In genomic region chr11:9039194-9039593, GRCh38 we compare ENCODE assay signal across 17 cellular contexts. TPM values are rescaled to one million over a fixed set of nuclear protein-coding genes. Genes with fewer than 3 reads are reported as not detected.
DNase-seq lines count a peak whose midpoint lies in the region; ATAC-seq and TF ChIP-seq lines count a peak whose summit lies in the region.
"Had no signal": no experiment of that assay in that cellular context is flagged by ENCODE, and none has a peak within 500 bp of the region (broad histone marks: within the 10 kb centered on the region; RNA-seq: fewer than 3 reads in every experiment).

No MANE protein-coding gene starts in this region.

- H3K36me3 Mint-ChIP-seq in naive thymus-derived CD4-positive, alpha-beta T cell: no peaks in the 10 kb centered on the region
- H3K36me3 Mint-ChIP-seq in mesothelial cell of epicardium: no peaks in the 10 kb centered on the region
- H3K36me3 Mint-ChIP-seq: activated naive CD4-positive, alpha-beta T cell treated with anti-CD3 and anti-CD28 coated beads, Interleukin-2, amount 50 U/mL, for 24 hours had no signal

- H3K4me1 ChIP-seq in naive thymus-derived CD4-positive, alpha-beta T cell (ENCODE audit: control insufficient read depth in 2 of 2, insufficient read depth in 2 of 2, low read length in 2 of 2): no peaks in the 10 kb centered on the region
- H3K4me1 ChIP-seq: BLaER1, SJCRH30 had no signal

- H3K36me3 ChIP-seq in naive thymus-derived CD4-positive, alpha-beta T cell (ENCODE audit: control insufficient read depth in 2 of 3, insufficient read depth in 3 of 3, low read length in 3 of 3): no peaks in the 10 kb centered on the region
- H3K36me3 ChIP-seq: BLaER1, SJCRH30 had no signal

- H3K4me3 ChIP-seq in cardiac fibroblast (replicated peaks in 1 of 2; ENCODE audit: low read depth in 2 of 2, low read length in 2 of 2): no peak overlapping the region
- no peak overlapping the region for H3K4me3 ChIP-seq in naive thymus-derived CD4-positive, alpha-beta T cell (ENCODE audit: low read length)
- H3K4me3 ChIP-seq: BLaER1, SJCRH30 had no signal

- H3K4me1 Mint-ChIP-seq in naive thymus-derived CD4-positive, alpha-beta T cell: peaks cover 0 to 4% (median 0%) of the 10 kb centered on the region in 7 donors
- H3K4me1 Mint-ChIP-seq in mesothelial cell of epicardium: no peaks in the 10 kb centered on the region
- H3K4me1 Mint-ChIP-seq: activated naive CD4-positive, alpha-beta T cell treated with anti-CD3 and anti-CD28 coated beads, Interleukin-2, amount 50 U/mL, for 24 hours had no signal

- intact Hi-C loops in naive thymus-derived CD4-positive, alpha-beta T cell (cut with micrococcal nuclease): no loop called here

- in situ Hi-C loops in GM13976 (cut with MboI; ENCODE audit: low sequenced_read_pairs, unreplicated experiment): no loop called here

- POLR2A ChIA-PET in naive thymus-derived CD4-positive, alpha-beta T cell (lab: Charles Lee): no interaction called here
- POLR2A ChIA-PET in HEK293T (lab: Yijun Ruan, JAX): no interaction called here

- ATAC-seq in naive thymus-derived CD4-positive, alpha-beta T cell: peak; percentile 38
- ATAC-seq in HG03139 (IDR thresholded peaks at IDR 0.05; ENCODE audit: unreplicated experiment): no peak
- ATAC-seq in HG03196 (IDR thresholded peaks at IDR 0.05; ENCODE audit: unreplicated experiment): no peak

- no peak overlapping the region for H3K4me3 Mint-ChIP-seq in naive thymus-derived CD4-positive, alpha-beta T cell
- no peak overlapping the region for H3K4me3 Mint-ChIP-seq in mesothelial cell of epicardium
- H3K4me3 Mint-ChIP-seq: activated naive CD4-positive, alpha-beta T cell treated with anti-CD3 and anti-CD28 coated beads, Interleukin-2, amount 50 U/mL, for 24 hours; H9; stimulated activated naive CD8-positive, alpha-beta T cell treated with anti-CD3 and anti-CD28 coated beads, Interleukin-15, Interleukin-2, amounts not matched to agents 100 ng/mL and 50 ng/mL, for 24 hours had no signal

- H3K27me3 ChIP-seq in naive thymus-derived CD4-positive, alpha-beta T cell (ENCODE audit: control insufficient read depth in 2 of 2, insufficient read depth in 2 of 2, low read length in 2 of 2): no peaks in the 10 kb centered on the region
- H3K27me3 ChIP-seq: BLaER1, SJCRH30 had no signal

- H3K27ac Mint-ChIP-seq in naive thymus-derived CD4-positive, alpha-beta T cell: no peak overlapping the region
- no peak overlapping the region for H3K27ac Mint-ChIP-seq in mesothelial cell of epicardium
- H3K27ac Mint-ChIP-seq: activated naive CD4-positive, alpha-beta T cell treated with anti-CD3 and anti-CD28 coated beads, Interleukin-2, amount 50 U/mL, for 24 hours; H9; stimulated activated naive CD8-positive, alpha-beta T cell treated with anti-CD3 and anti-CD28 coated beads, Interleukin-15, Interleukin-2, amounts not matched to agents 100 ng/mL and 50 ng/mL, for 24 hours had no signal

- DNase-seq in GM13976 (ENCODE audit: low spot score) (peak; percentile 43), NCI-H226 (peak; percentile 33), cardiac fibroblast (ENCODE audit: low read depth in 2 of 2) (peak; percentile 29 to 46), mesothelial cell of epicardium (ENCODE audit: low spot score in 2 of 2, unreplicated experiment in 2 of 2) (no peak), HEK293T (ENCODE audit: extremely low spot score) (no peak)
- no peak for DNase-seq in naive thymus-derived CD4-positive, alpha-beta T cell
- DNase-seq: cerebellar nuclear complex, H9, NCI-H146, NCI-H526 treated with DMSO at 0.1 percent for 48 hours, occipital lobe, SJCRH30 had no signal

- H3K9me3 Mint-ChIP-seq in naive thymus-derived CD4-positive, alpha-beta T cell: no peaks in the 10 kb centered on the region
- no peaks in the 10 kb centered on the region for H3K9me3 Mint-ChIP-seq in mesothelial cell of epicardium
- H3K9me3 Mint-ChIP-seq: activated naive CD4-positive, alpha-beta T cell treated with anti-CD3 and anti-CD28 coated beads, Interleukin-2, amount 50 U/mL, for 24 hours; H9; stimulated activated naive CD8-positive, alpha-beta T cell treated with anti-CD3 and anti-CD28 coated beads, Interleukin-15, Interleukin-2, amounts not matched to agents 100 ng/mL and 50 ng/mL, for 24 hours had no signal

- H3K9me3 ChIP-seq in naive thymus-derived CD4-positive, alpha-beta T cell (ENCODE audit: control insufficient read depth in 2 of 3, low read length in 3 of 3): no peaks in the 10 kb centered on the region
- H3K9me3 ChIP-seq: BLaER1, SJCRH30 had no signal

- H3K27ac ChIP-seq in naive thymus-derived CD4-positive, alpha-beta T cell (ENCODE audit: low read depth, low read length): no peak overlapping the region
- H3K27ac ChIP-seq: BLaER1, SJCRH30 had no signal

- CTCF ChIA-PET in naive thymus-derived CD4-positive, alpha-beta T cell (lab: Charles Lee): no interaction called here
- CTCF ChIA-PET in HEK293T (lab: Yijun Ruan, JAX): no interaction called here

- H3K27me3 Mint-ChIP-seq in naive thymus-derived CD4-positive, alpha-beta T cell: peaks cover 3 to 17% (median 8%) of the 10 kb centered on the region in 5 donors
- no peaks in the 10 kb centered on the region for H3K27me3 Mint-ChIP-seq in mesothelial cell of epicardium (ENCODE audit: low read depth)

- TF ChIP-seq CTCF in GM13976 (IDR thresholded peaks at IDR 0.05; ENCODE audit: borderline replicate concordance, control extremely low read depth, extremely low read depth, insufficient read depth, missing control alignments) (no peak), cardiac fibroblast (IDR thresholded peaks at IDR 0.05; ENCODE audit: low read depth, low read length) (no peak), mesothelial cell of epicardium (IDR thresholded peaks at IDR 0.05; ENCODE audit: unreplicated experiment) (no peak)

TF ChIP-seq in HEK293T, 16 proteins besides CTCF, POLR2A, EP300 and RAD21:
- TF ChIP-seq L3MBTL2 (conservative IDR thresholded peaks at IDR 0.05) (no peak), FOXM1 (IDR thresholded peaks at IDR 0.05; ENCODE audit: borderline replicate concordance) (no peak), CTBP1 (IDR thresholded peaks at IDR 0.05; ENCODE audit: borderline replicate concordance) (no peak), HDGF (IDR thresholded peaks at IDR 0.05; ENCODE audit: borderline replicate concordance) (no peak), FOXA1 (IDR thresholded peaks at IDR 0.05) (no peak), PKNOX1 (IDR thresholded peaks at IDR 0.05) (no peak), BHLHE40 (IDR thresholded peaks at IDR 0.05; ENCODE audit: borderline replicate concordance) (no peak), NFRKB (IDR thresholded peaks at IDR 0.05) (no peak), TARDBP (IDR thresholded peaks at IDR 0.05) (no peak), SP1 (IDR thresholded peaks at IDR 0.05) (no peak), ZNF384 (IDR thresholded peaks at IDR 0.05) (no peak), SUZ12 (IDR thresholded peaks at IDR 0.05) (no peak), LEF1 (IDR thresholded peaks at IDR 0.05; ENCODE audit: borderline replicate concordance) (no peak), ARNT (IDR thresholded peaks at IDR 0.05) (no peak), ELF4 (IDR thresholded peaks at IDR 0.05) (no peak), FOXK2 (IDR thresholded peaks at IDR 0.05) (no peak)
TF ChIP-seq in HEK293T: peak in this region for 0.

RNA-seq across cellular contexts. Expression of gene NRIP3, which starts 35.4 kb away (rescaled TPM):
- 10 to 100 TPM in 1 of 5 experiments, 1 to 10 TPM in 2, under 1 TPM in 2; 0.59 to 11.0 (median 3.4) TPM for total RNA-seq in naive thymus-derived CD4-positive, alpha-beta T cell
- polyA plus RNA-seq in naive thymus-derived CD4-positive, alpha-beta T cell: under 1 TPM in 1 of 2 donors, not detected in 1; 0.13 TPM
- total RNA-seq in mesothelial cell of epicardium: 1.4 to 1.8 TPM (median 1.5 TPM) in 3 replicates

RNA-seq across cellular contexts. Expression of gene SCUBE2, which starts 52.2 kb away (rescaled TPM):
- total RNA-seq in naive thymus-derived CD4-positive, alpha-beta T cell: under 1 TPM in 3 of 5 experiments, not detected in 2; 0.45 to 0.92 (median 0.54) TPM
- polyA plus RNA-seq in naive thymus-derived CD4-positive, alpha-beta T cell: not detected
- 1.1 to 1.7 TPM (median 1.5 TPM) in 3 replicates for total RNA-seq in mesothelial cell of epicardium

Comparison
In these comparisons a context has a peak if more than half of its experiments do, and no peak if none do; other contexts are left out.
1. DNase-seq: peak in GM13976 (single experiment), NCI-H226 (single experiment) and cardiac fibroblast (2 of 2); none in naive thymus-derived CD4-positive, alpha-beta T cell (0 of 9), mesothelial cell of epicardium (0 of 2) and HEK293T (single experiment).